ENCODE assay signal across 8 cellular contexts in genomic region chr6:41683460-41684310, GRCh38. TPM values are rescaled to one million over a fixed set of nuclear protein-coding genes. Genes with fewer than 3 reads are reported as not detected.
DNase-seq lines count a peak whose midpoint lies in the region; ATAC-seq and TF ChIP-seq lines count a peak whose summit lies in the region.

No MANE protein-coding gene starts in this region.

- H3K4me3 Mint-ChIP-seq in activated CD4-positive, alpha-beta T cell treated with anti-CD3 and anti-CD28 coated beads, Interleukin-2, amount 10 ng/mL, durations not matched to agents 24 days and 14 days = peak overlapping the region; percentile 83

- no peaks in the 10 kb centered on the region for H3K9me3 ChIP-seq in colonic mucosa

- intact Hi-C loops in activated CD4-positive, alpha-beta T cell treated with anti-CD3 and anti-CD28 coated beads, Interleukin-2, amount 10 ng/mL, durations not matched to agents 24 days and 14 days (cut with micrococcal nuclease) = loop anchor here (1.0 to 2.0 kb wide), 3 partner anchors 80 to 314 kb away; no protein-coding TSS in a partner anchor
- intact Hi-C loops in colonic mucosa (cut with DNase I) = loop anchor here (2.0 kb wide), 1 partner anchor 315 kb away; no protein-coding TSS in a partner anchor

- no peaks in the 10 kb centered on the region for H3K9me3 Mint-ChIP-seq in activated CD4-positive, alpha-beta T cell treated with anti-CD3 and anti-CD28 coated beads, Interleukin-2, amount 10 ng/mL, durations not matched to agents 24 days and 14 days

- peaks cover 6% of the 10 kb centered on the region for H3K4me1 Mint-ChIP-seq in activated CD4-positive, alpha-beta T cell treated with anti-CD3 and anti-CD28 coated beads, Interleukin-2, amount 10 ng/mL, durations not matched to agents 24 days and 14 days

- H3K27me3 Mint-ChIP-seq in activated CD4-positive, alpha-beta T cell treated with anti-CD3 and anti-CD28 coated beads, Interleukin-2, amount 10 ng/mL, durations not matched to agents 24 days and 14 days = peaks cover 3% of the 10 kb centered on the region

- H3K4me3 ChIP-seq in colonic mucosa = peak overlapping the region; percentile 39

- peak overlapping the region; percentile 82 for H3K27ac Mint-ChIP-seq in activated CD4-positive, alpha-beta T cell treated with anti-CD3 and anti-CD28 coated beads, Interleukin-2, amount 10 ng/mL, durations not matched to agents 24 days and 14 days

- ATAC-seq in HG02798 (IDR thresholded peaks at IDR 0.05; ENCODE audit: poor library complexity, unreplicated experiment) = peak; percentile 61
- ATAC-seq in left lobe of liver = peak; percentile 83
- no peak for ATAC-seq in GM19035 (IDR thresholded peaks at IDR 0.05; ENCODE audit: unreplicated experiment)

- H3K27me3 ChIP-seq in colonic mucosa = no peaks in the 10 kb centered on the region

- no peak overlapping the region for H3K27ac ChIP-seq in colonic mucosa

- H3K9ac ChIP-seq in colonic mucosa (ENCODE audit: low read depth in 2 of 2, low read length in 2 of 2) = peak overlapping the region; percentile 52 to 66

- DNase-seq in NCI-H2227 treated with DMSO at 0.1 percent for 48 hours (lab: John Stamatoyannopoulos, UW) = peak; percentile 46
- DNase-seq in activated CD4-positive, alpha-beta T cell treated with anti-CD3 and anti-CD28 coated beads, Interleukin-2, amount 10 ng/mL, durations not matched to agents 24 days and 14 days = peak; percentile 94
- peak; percentile 78 for DNase-seq in colonic mucosa
- peak; percentile 78 for DNase-seq in left lobe of liver (ENCODE audit: low spot score)
- DNase-seq in stimulated activated CD4-positive, alpha-beta T cell treated with anti-CD3 and anti-CD28 coated beads, Interleukin-1b, Interleukin-23, amount 100 ng/mL, for 48 hours = peak; percentile 82

- H3K36me3 Mint-ChIP-seq in activated CD4-positive, alpha-beta T cell treated with anti-CD3 and anti-CD28 coated beads, Interleukin-2, amount 10 ng/mL, durations not matched to agents 24 days and 14 days (ENCODE audit: low read depth) = peaks cover 4% of the 10 kb centered on the region

- TF ChIP-seq CTCF in GM12872 (IDR thresholded peaks at IDR 0.05; ENCODE audit: insufficient read depth, low read depth, low read length) (peak; percentile 95), colonic mucosa (IDR thresholded peaks at IDR 0.05) (peak; percentile 86)

- H3K36me3 ChIP-seq in colonic mucosa = no peaks in the 10 kb centered on the region

- H3K4me1 ChIP-seq in colonic mucosa = peaks cover 5% of the 10 kb centered on the region

RNA-seq across cellular contexts. Expression of gene MDFI, which starts 45.4 kb away (rescaled TPM):
- not detected in 2 replicates for total RNA-seq in activated CD4-positive, alpha-beta T cell treated with anti-CD3 and anti-CD28 coated beads, Interleukin-2, amount 10 ng/mL, durations not matched to agents 24 days and 14 days
- total RNA-seq in colonic mucosa = 1 to 10 TPM; 1.1 to 1.9 TPM
- total RNA-seq in left lobe of liver = not detected

RNA-seq across cellular contexts. Expression of gene TFEB, which starts 51.7 kb away (rescaled TPM):
- total RNA-seq in activated CD4-positive, alpha-beta T cell treated with anti-CD3 and anti-CD28 coated beads, Interleukin-2, amount 10 ng/mL, durations not matched to agents 24 days and 14 days = 14.1 and 14.9 TPM in 2 replicates
- total RNA-seq in colonic mucosa (10 to 100 TPM; 16.9 to 21.7 TPM), left lobe of liver (8.9 TPM)
